Comparison of ENCODE assay signal across 9 cellular contexts in the genomic region with DNA sequence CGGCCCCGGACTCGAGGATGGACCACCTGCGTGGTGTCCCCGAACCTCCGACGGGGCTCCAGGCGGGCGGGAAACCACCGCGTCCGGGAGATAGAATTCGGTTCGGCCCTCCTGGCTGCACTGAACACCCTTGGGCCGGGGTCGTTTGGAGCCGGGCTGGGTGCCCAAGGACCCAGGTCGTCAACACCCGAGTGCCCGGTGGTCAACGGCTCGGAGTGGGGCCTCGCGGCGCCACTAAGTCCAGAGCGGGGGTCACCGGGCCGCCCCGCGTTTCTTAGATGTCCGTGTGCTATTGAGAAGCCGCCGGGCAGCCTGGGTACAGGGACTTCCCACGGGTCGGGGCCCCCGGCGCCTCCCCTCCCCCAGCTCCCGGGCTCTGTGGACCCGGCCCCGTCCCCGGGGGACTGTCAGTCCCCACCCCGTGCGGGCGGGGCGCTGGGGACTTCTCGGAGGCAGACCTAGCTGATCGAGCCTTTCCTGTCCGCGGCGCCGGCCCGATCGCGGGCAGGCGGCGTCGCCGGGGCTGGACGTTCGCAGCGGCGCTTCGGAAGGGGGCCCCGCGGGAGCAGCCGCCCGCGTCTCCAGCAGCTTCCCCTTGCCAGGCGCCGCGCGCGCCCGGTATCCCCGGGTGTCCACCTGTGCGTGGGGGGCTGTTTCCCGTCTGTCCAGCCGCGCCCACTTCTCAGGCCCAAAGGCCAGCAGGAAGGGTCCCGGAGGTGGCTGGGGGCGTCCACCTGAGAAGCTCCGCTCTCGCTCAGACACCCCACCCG. TPM values are rescaled to one million over a fixed set of nuclear protein-coding genes. Genes with fewer than 3 reads are reported as not detected.
DNase-seq lines count a peak whose midpoint lies in the region; ATAC-seq, FAIRE-seq and TF ChIP-seq lines count a peak whose summit lies in the region.
"Had no signal": no experiment of that assay in that cellular context is flagged by ENCODE, and none has a peak within 500 bp of the region (broad histone marks: within the 10 kb centered on the region; RNA-seq: fewer than 3 reads in every experiment).

No MANE protein-coding gene starts in this region.

- no peaks in the 10 kb centered on the region for H3K9me3 ChIP-seq in SK-N-SH
- H3K9me3 ChIP-seq in HUES64 (ENCODE audit: insufficient read depth, low read depth, low read length), result no peaks in the 10 kb centered on the region
- H3K9me3 ChIP-seq in kidney (ENCODE audit: control insufficient read depth in 1 of 2, low read length in 2 of 2), result no peaks in the 10 kb centered on the region

- no peaks in the 10 kb centered on the region for H3K36me3 ChIP-seq in SK-N-SH (replicated peaks in 1 of 2; ENCODE audit: control insufficient read depth in 1 of 2, insufficient read depth in 2 of 2, low read length in 1 of 2)
- no peaks in the 10 kb centered on the region for H3K36me3 ChIP-seq in HUES64 (ENCODE audit: insufficient read depth, low read length)
- no peaks in the 10 kb centered on the region for H3K36me3 ChIP-seq in rectal smooth muscle tissue (ENCODE audit: control insufficient read depth, insufficient read depth, low read length)
- H3K36me3 ChIP-seq in kidney (ENCODE audit: control insufficient read depth in 1 of 2, insufficient read depth in 2 of 2, low read length in 2 of 2), result no peaks in the 10 kb centered on the region

- no peaks in the 10 kb centered on the region for H3F3A ChIP-seq in SK-N-SH (replicated peaks; ENCODE audit: insufficient read depth)

- ATAC-seq in SK-N-SH treated with all-trans-retinoic acid at 6 μM for 48 hours (no peak), GM19395 (IDR thresholded peaks at IDR 0.05; ENCODE audit: unreplicated experiment) (no peak), HG02588 (IDR thresholded peaks at IDR 0.05; ENCODE audit: unreplicated experiment) (no peak)

- H3K27me3 ChIP-seq in SK-N-SH (ENCODE audit: insufficient read depth) (peaks cover 99% of the 10 kb centered on the region), HUES64 (ENCODE audit: insufficient read depth, low read length) (peaks cover 100% of the 10 kb centered on the region), rectal smooth muscle tissue (ENCODE audit: control insufficient read depth, insufficient read depth, low read length) (peaks cover 41% of the 10 kb centered on the region)

- peaks cover 14% of the 10 kb centered on the region for H4K20me1 ChIP-seq in SK-N-SH (ENCODE audit: insufficient read depth)

- no peaks in the 10 kb centered on the region for H3K79me2 ChIP-seq in SK-N-SH (ENCODE audit: insufficient read depth)

- no peaks in the 10 kb centered on the region for H3K9me2 ChIP-seq in SK-N-SH

- peak; percentile 75 for DNase-seq in SK-N-SH
- no peak for DNase-seq in cardiac fibroblast (ENCODE audit: low read depth in 2 of 2)
- DNase-seq in kidney, result no peak

- no peak overlapping the region; a peak in 1 of 4 replicates for H3K4me3 ChIP-seq in SK-N-SH (ENCODE audit: low read depth in 2 of 2, low read length in 1 of 2)
- peak overlapping the region; percentile 29; the same call in 1 of the 2 replicates for H3K4me3 ChIP-seq in HUES64 (ENCODE audit: low read length)
- peak overlapping the region; percentile 3 to 45 for H3K4me3 ChIP-seq in cardiac fibroblast (replicated peaks in 1 of 2; ENCODE audit: low read depth in 2 of 2, low read length in 2 of 2)
- peak overlapping the region; percentile 37 for H3K4me3 ChIP-seq in rectal smooth muscle tissue (ENCODE audit: low read length)
- no peak overlapping the region for H3K4me3 ChIP-seq in kidney (ENCODE audit: low read length in 2 of 2)

- no peak overlapping the region for H3K27ac ChIP-seq in SK-N-SH (ENCODE audit: low read depth in 2 of 2, low read length in 1 of 2)
- H3K27ac ChIP-seq in HUES64 (ENCODE audit: low read depth, low read length), result no peak overlapping the region
- peak overlapping the region; percentile 52 for H3K27ac ChIP-seq in rectal smooth muscle tissue (ENCODE audit: low read depth, low read length)
- H3K27ac ChIP-seq in kidney (ENCODE audit: low read depth in 2 of 2, low read length in 2 of 2), result no peak overlapping the region
- H3K27ac ChIP-seq: C4-2B had no signal

- CTCF ChIA-PET in SK-N-SH (lab: Yijun Ruan, JAX), result interaction anchor here (0.6 to 7.6 kb wide), 41 partner anchors 9 to 619 kb away, joined by 3 to 71 read pairs (median 4); no protein-coding TSS in a partner anchor

- intact Hi-C loops in kidney (cut with DNase I), result no loop called here

- no peak for TF ChIP-seq RAD21 in SK-N-SH (IDR thresholded peaks at IDR 0.05; ENCODE audit: low read length)

- H3K9ac ChIP-seq in SK-N-SH, result no peak overlapping the region
- no peak overlapping the region for H3K9ac ChIP-seq in HUES64 (ENCODE audit: low read depth, low read length)
- H3K9ac ChIP-seq in rectal smooth muscle tissue (ENCODE audit: low read length), result no peak overlapping the region
- H3K9ac ChIP-seq in kidney (ENCODE audit: low read length in 2 of 2), result no peak overlapping the region

- no peak overlapping the region for H2AFZ ChIP-seq in SK-N-SH (ENCODE audit: low read depth)

- H3K4me1 ChIP-seq in SK-N-SH (ENCODE audit: control insufficient read depth in 1 of 2, insufficient read depth in 2 of 2, low read depth in 1 of 2, low read length in 1 of 2) (peaks cover 0 to 14% of the 10 kb centered on the region in 2 experiments; a peak in 1 of 4 replicates), HUES64 (ENCODE audit: insufficient read depth, low read length) (peaks cover 12% of the 10 kb centered on the region; the same call in 1 of the 2 replicates), rectal smooth muscle tissue (ENCODE audit: control insufficient read depth, insufficient read depth, low read length) (peaks cover 6% of the 10 kb centered on the region), kidney (ENCODE audit: control insufficient read depth in 1 of 2, insufficient read depth in 1 of 2, low read depth in 1 of 2, low read length in 2 of 2) (peaks cover 0 to 15% of the 10 kb centered on the region in 2 donors)

- no peak for TF ChIP-seq CTCF in SK-N-SH (IDR thresholded peaks at IDR 0.05)
- no peak for TF ChIP-seq CTCF in cardiac fibroblast (IDR thresholded peaks at IDR 0.05; ENCODE audit: low read depth, low read length)
- TF ChIP-seq CTCF in kidney (IDR thresholded peaks at IDR 0.05; ENCODE audit: borderline replicate concordance, extremely low read depth, insufficient read depth), result no peak

- TF ChIP-seq EP300 in SK-N-SH (IDR thresholded peaks at IDR 0.05; ENCODE audit: borderline replicate concordance in 1 of 2, low read depth in 1 of 2, low read length in 1 of 2), result no peak

- FAIRE-seq in kidney (lab: Jason Lieb, UNC), result no peak

- POLR2A ChIA-PET in SK-N-SH (lab: Yijun Ruan, JAX), result interaction anchor here (1.1 to 1.6 kb wide), 2 partner anchors 12 to 22 kb away, joined by 4 to 5 read pairs; no protein-coding TSS in a partner anchor

- 2% methylated on average over 19 of the region's 84 CpGs for WGBS in SK-N-SH (ENCODE audit: low lambda C conversion rate)
- WGBS in HUES64, result 3% methylated on average over 84 of the region's 84 CpGs

- peak overlapping the region; percentile 91; the same call in 1 of the 2 replicates for H3K4me2 ChIP-seq in SK-N-SH

TF ChIP-seq in SK-N-SH, 30 proteins besides CTCF, POLR2A, EP300 and RAD21:
- TF ChIP-seq, protein P1, sequence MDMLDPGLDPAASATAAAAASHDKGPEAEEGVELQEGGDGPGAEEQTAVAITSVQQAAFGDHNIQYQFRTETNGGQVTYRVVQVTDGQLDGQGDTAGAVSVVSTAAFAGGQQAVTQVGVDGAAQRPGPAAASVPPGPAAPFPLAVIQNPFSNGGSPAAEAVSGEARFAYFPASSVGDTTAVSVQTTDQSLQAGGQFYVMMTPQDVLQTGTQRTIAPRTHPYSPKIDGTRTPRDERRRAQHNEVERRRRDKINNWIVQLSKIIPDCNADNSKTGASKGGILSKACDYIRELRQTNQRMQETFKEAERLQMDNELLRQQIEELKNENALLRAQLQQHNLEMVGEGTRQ (IDR thresholded peaks at IDR 0.05; ENCODE audit: borderline replicate concordance, low read depth, low read length), result no peak
- TF ChIP-seq EZH2phosphoT487 (IDR thresholded peaks at IDR 0.05; ENCODE audit: borderline replicate concordance, low read depth), result peak; percentile 99

TF ChIP-seq in SK-N-SH treated with all-trans-retinoic acid at 6 μM for 48 hours, 23 proteins besides CTCF, POLR2A, EP300 and RAD21 (continues in another document):
- TF ChIP-seq CSDC2 (CRISPR knock-in tag; IDR thresholded peaks at IDR 0.05) (no peak), ZFP3 (CRISPR knock-in tag; IDR thresholded peaks at IDR 0.05) (no peak), RARB (CRISPR knock-in tag; IDR thresholded peaks at IDR 0.05) (no peak), BACH2 (CRISPR knock-in tag; IDR thresholded peaks at IDR 0.05; ENCODE audit: borderline replicate concordance) (no peak), ESRRG (CRISPR knock-in tag; IDR thresholded peaks at IDR 0.05) (no peak), OSR1 (CRISPR knock-in tag; IDR thresholded peaks at IDR 0.05) (no peak)
- TF ChIP-seq, protein P2, sequence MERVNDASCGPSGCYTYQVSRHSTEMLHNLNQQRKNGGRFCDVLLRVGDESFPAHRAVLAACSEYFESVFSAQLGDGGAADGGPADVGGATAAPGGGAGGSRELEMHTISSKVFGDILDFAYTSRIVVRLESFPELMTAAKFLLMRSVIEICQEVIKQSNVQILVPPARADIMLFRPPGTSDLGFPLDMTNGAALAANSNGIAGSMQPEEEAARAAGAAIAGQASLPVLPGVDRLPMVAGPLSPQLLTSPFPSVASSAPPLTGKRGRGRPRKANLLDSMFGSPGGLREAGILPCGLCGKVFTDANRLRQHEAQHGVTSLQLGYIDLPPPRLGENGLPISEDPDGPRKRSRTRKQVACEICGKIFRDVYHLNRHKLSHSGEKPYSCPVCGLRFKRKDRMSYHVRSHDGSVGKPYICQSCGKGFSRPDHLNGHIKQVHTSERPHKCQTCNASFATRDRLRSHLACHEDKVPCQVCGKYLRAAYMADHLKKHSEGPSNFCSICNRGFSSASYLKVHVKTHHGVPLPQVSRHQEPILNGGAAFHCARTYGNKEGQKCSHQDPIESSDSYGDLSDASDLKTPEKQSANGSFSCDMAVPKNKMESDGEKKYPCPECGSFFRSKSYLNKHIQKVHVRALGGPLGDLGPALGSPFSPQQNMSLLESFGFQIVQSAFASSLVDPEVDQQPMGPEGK (CRISPR knock-in tag; IDR thresholded peaks at IDR 0.05; ENCODE audit: borderline replicate concordance), result no peak

RNA-seq across cellular contexts. Expression of a gene that starts 0.7 kb away (rescaled TPM):
- polyA plus RNA-seq in SK-N-SH (2012; rRNA removed) (0.05 and 0.16 TPM in 2 replicates), kidney (ENCODE audit: insufficient read depth, low read depth, low replicate concordance) (0.39 TPM)
- 0.01 and 0.03 TPM in 2 replicates for polyA plus RNA-seq in SK-N-SH (2012; cell fraction: cytosol; rRNA removed)
- polyA plus RNA-seq in SK-N-SH (2012; cell fraction: nucleus; rRNA removed), result 0.05 and 0.38 TPM in 2 replicates
- polyA plus RNA-seq in HUES64 (2013, experiment 1 of 2), result 2.4 TPM
- polyA plus RNA-seq in HUES64 (2013, experiment 2 of 2), result 4.6 TPM
- total RNA-seq in kidney, result 0.31 TPM

Comparison
In these comparisons a context has a peak if more than half of its experiments do, and no peak if none do; other contexts are left out.
1. H3K4me3 ChIP-seq: peak in HUES64 (single experiment), cardiac fibroblast (2 of 2) and rectal smooth muscle tissue (single experiment); none in SK-N-SH (0 of 2) and kidney (0 of 2).